Comparison of ENCODE assay signal across 7 cellular contexts in the genomic region with DNA sequence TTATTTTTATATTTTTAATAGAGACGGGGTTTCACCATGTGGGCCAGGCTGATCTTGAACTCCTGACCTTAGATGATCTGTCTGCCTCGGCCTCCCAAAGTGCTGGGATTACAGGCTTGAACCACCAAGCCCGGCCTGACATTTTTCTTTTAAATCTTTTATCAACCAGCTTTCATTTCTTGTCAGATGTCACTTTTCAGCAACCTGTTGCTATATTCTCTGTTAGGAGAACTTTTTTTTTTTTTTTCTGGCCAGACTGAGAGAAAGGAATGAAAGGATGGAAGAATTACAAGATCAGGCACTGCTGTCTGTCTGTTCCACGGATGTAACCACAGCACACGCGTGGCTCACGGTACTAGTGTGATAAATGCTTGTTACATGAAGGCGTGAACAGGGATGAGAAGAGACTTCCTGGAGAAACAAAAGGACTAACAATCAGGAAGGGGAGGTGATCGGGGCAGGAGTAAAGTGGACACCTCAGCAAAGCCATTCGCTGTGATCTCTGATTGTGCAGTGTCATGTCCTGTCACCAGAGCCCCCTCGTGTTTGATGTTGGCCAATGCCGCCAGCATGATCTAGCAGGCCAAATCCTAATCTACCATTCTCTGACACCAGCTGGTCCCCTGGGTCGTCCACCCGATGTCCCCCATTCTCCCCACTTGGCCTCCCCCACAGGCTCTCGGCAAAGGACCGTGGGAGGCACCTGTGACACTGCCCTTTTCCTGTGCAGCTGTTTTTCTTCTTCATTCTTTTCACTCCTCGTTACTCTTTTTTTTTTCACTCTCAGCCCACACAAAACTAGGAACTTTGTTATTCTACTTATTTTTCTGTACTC.
DNase-seq lines count a peak whose midpoint lies in the region; ATAC-seq, FAIRE-seq and TF ChIP-seq lines count a peak whose summit lies in the region.

No MANE protein-coding gene starts in this region.

- H3K4me2 ChIP-seq in smooth muscle cell = peak overlapping the region; percentile 85

- peak; percentile 30 for ATAC-seq in HG03039 (IDR thresholded peaks at IDR 0.05; ENCODE audit: unreplicated experiment)

- WGBS in smooth muscle cell (ENCODE audit: low lambda C conversion rate) = 56% methylated on average over 17 of the region's 17 CpGs

- H3K36me3 ChIP-seq in smooth muscle cell (ENCODE audit: low read depth) = no peaks in the 10 kb centered on the region

- no peaks in the 10 kb centered on the region for H3K27me3 ChIP-seq in smooth muscle cell (ENCODE audit: low read depth)

- TF ChIP-seq POLR2A in GM12892 (IDR thresholded peaks at IDR 0.05; ENCODE audit: low read depth, low read length) (no peak), Raji (IDR thresholded peaks at IDR 0.05; ENCODE audit: insufficient read depth, low read depth, low read length) (0 out of 2 replicates have a peak, but pooled peaks have one; percentile 20)

- H3K9ac ChIP-seq in smooth muscle cell (ENCODE audit: low read depth) = peak overlapping the region; percentile 79

- H4K20me1 ChIP-seq in smooth muscle cell (ENCODE audit: low read depth) = no peaks in the 10 kb centered on the region

- no peaks in the 10 kb centered on the region for H3K9me3 ChIP-seq in smooth muscle cell (replicated peaks; ENCODE audit: low read depth)

- H3K4me3 ChIP-seq in smooth muscle cell = no peak overlapping the region

- peak overlapping the region; percentile 100 for H3K27ac ChIP-seq in smooth muscle cell (ENCODE audit: low read depth)

- H3K79me2 ChIP-seq in smooth muscle cell (ENCODE audit: low read depth) = peaks cover 17% of the 10 kb centered on the region

- no peak for TF ChIP-seq CTCF in smooth muscle cell (IDR thresholded peaks at IDR 0.05; ENCODE audit: borderline replicate concordance, insufficient read depth, poor library complexity, severe bottlenecking)

- H2AFZ ChIP-seq in smooth muscle cell (ENCODE audit: low read depth) = no peak overlapping the region

- peak; percentile 42 for DNase-seq in GM12892 (ENCODE audit: insufficient read length)
- DNase-seq in astrocyte of the hippocampus (ENCODE audit: low read depth, low spot score) = peak; percentile 43
- DNase-seq in iris pigment epithelial cell (ENCODE audit: low read depth) = peak; percentile 34
- no peak for DNase-seq in smooth muscle cell (lab: John Stamatoyannopoulos, UW; ENCODE audit: unreplicated experiment)
- no peak for DNase-seq in HTR-8/SVneo (ENCODE audit: insufficient read length, low spot score)

- no peak for FAIRE-seq in GM12892 (lab: Jason Lieb, UNC)
- no peak for FAIRE-seq in HTR-8/SVneo (lab: Jason Lieb, UNC)

- H3F3A ChIP-seq in smooth muscle cell (ENCODE audit: low read depth) = peaks cover 38% of the 10 kb centered on the region

- peaks cover 38% of the 10 kb centered on the region for H3K4me1 ChIP-seq in smooth muscle cell (ENCODE audit: low read depth)

Comparison
In these comparisons a context has a peak if more than half of its experiments do, and no peak if none do; other contexts are left out.
1. DNase-seq: peak in GM12892 (single experiment), astrocyte of the hippocampus (single experiment) and iris pigment epithelial cell (single experiment); none in smooth muscle cell (single experiment) and HTR-8/SVneo (single experiment).